1 cellular context compared by ENCODE assay signal in the genomic region with DNA sequence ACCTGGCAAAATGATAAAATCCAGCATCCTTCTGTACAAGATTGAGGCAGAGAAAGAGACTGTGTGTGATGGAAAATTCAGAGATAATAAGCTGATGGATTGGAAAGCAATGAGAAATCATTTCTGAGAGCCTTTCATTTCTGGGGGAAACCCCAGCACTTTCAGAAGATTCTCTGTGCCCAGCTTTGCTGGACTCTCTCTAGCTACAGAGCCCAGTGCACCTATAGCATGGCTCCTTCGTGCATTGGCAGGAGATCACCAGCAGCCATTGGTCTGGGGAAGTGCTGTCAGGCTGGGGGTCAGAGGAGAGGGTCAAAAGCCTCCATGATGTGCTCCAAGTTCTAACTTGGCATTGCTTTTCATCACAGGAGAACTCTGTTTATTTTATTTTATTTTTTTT.
TF ChIP-seq lines count a peak whose summit lies in the region.

No MANE protein-coding gene starts in this region.

TF ChIP-seq in IMR-90, 13 proteins besides CTCF, POLR2A, EP300 and RAD21 (continued from another document):
- no peak for TF ChIP-seq CHD1 (IDR thresholded peaks at IDR 0.05; ENCODE audit: low read depth, low read length)
